ENCODE assay signal across 8 cellular contexts in genomic region chr3:106333911-106334618, GRCh38.
DNase-seq lines count a peak whose midpoint lies in the region; ATAC-seq and TF ChIP-seq lines count a peak whose summit lies in the region.
"Had no signal": no experiment of that assay in that cellular context is flagged by ENCODE, and none has a peak within 500 bp of the region (broad histone marks: within the 10 kb centered on the region; RNA-seq: fewer than 3 reads in every experiment).

No MANE protein-coding gene starts in this region.

- H3K9me3 Mint-ChIP-seq in activated naive CD8-positive, alpha-beta T cell treated with anti-CD3 and anti-CD28 coated beads, Interleukin-2, amount 50 U/mL, for 24 hours = peaks cover 11% of the 10 kb centered on the region

- peak overlapping the region; percentile 73 for H3K4me3 Mint-ChIP-seq in activated naive CD8-positive, alpha-beta T cell treated with anti-CD3 and anti-CD28 coated beads, Interleukin-2, amount 50 U/mL, for 24 hours

- H3K36me3 Mint-ChIP-seq in activated naive CD8-positive, alpha-beta T cell treated with anti-CD3 and anti-CD28 coated beads, Interleukin-2, amount 50 U/mL, for 24 hours (ENCODE audit: low read depth) = peaks cover 10% of the 10 kb centered on the region

- ATAC-seq in GM21390 (IDR thresholded peaks at IDR 0.05; ENCODE audit: unreplicated experiment) (peak; percentile 54), HG03565 (IDR thresholded peaks at IDR 0.05; ENCODE audit: unreplicated experiment) (peak; percentile 32)
- ATAC-seq in activated naive CD8-positive, alpha-beta T cell treated with anti-CD3 and anti-CD28 coated beads, Interleukin-2, amount 50 U/mL, for 24 hours = peak; percentile 76
- ATAC-seq: Panc1 had no signal

- DNase-seq in activated naive CD8-positive, alpha-beta T cell treated with anti-CD3 and anti-CD28 coated beads, Interleukin-2, amount 50 U/mL, for 24 hours = peak; percentile 49
- DNase-seq in stimulated activated CD4-positive, alpha-beta T cell treated with anti-CD3 and anti-CD28 coated beads, Interleukin-2, amount 100 ng/mL, for 24 hours = peak; percentile 59 to 60
- DNase-seq in NCI-H510A (lab: John Stamatoyannopoulos, UW) (no peak), germinal center (ENCODE audit: low spot score) (no peak), HEK293T (ENCODE audit: extremely low spot score) (no peak)

- H3K4me1 Mint-ChIP-seq in activated naive CD8-positive, alpha-beta T cell treated with anti-CD3 and anti-CD28 coated beads, Interleukin-2, amount 50 U/mL, for 24 hours = peaks cover 90% of the 10 kb centered on the region

- POLR2A ChIA-PET in HEK293T (lab: Yijun Ruan, JAX) = no interaction called here

- H3K27me3 Mint-ChIP-seq in activated naive CD8-positive, alpha-beta T cell treated with anti-CD3 and anti-CD28 coated beads, Interleukin-2, amount 50 U/mL, for 24 hours = no peaks in the 10 kb centered on the region

- peak overlapping the region; percentile 98 for H3K27ac Mint-ChIP-seq in activated naive CD8-positive, alpha-beta T cell treated with anti-CD3 and anti-CD28 coated beads, Interleukin-2, amount 50 U/mL, for 24 hours

- CTCF ChIA-PET in HEK293T (lab: Yijun Ruan, JAX) = no interaction called here

TF ChIP-seq in HEK293T, 16 proteins besides CTCF, POLR2A, EP300 and RAD21:
- TF ChIP-seq LEF1 (IDR thresholded peaks at IDR 0.05; ENCODE audit: borderline replicate concordance) (no peak), HDGF (IDR thresholded peaks at IDR 0.05; ENCODE audit: borderline replicate concordance) (no peak), PKNOX1 (IDR thresholded peaks at IDR 0.05) (no peak), ELF4 (IDR thresholded peaks at IDR 0.05) (no peak), CTBP1 (IDR thresholded peaks at IDR 0.05; ENCODE audit: borderline replicate concordance) (no peak), SP1 (IDR thresholded peaks at IDR 0.05) (no peak), ZNF384 (IDR thresholded peaks at IDR 0.05) (no peak), NFRKB (IDR thresholded peaks at IDR 0.05) (no peak), L3MBTL2 (conservative IDR thresholded peaks at IDR 0.05) (no peak), TARDBP (IDR thresholded peaks at IDR 0.05) (no peak), SUZ12 (IDR thresholded peaks at IDR 0.05) (no peak)

Comparison
In these comparisons a context has a peak if more than half of its experiments do, and no peak if none do; other contexts are left out.
1. DNase-seq: peak in activated naive CD8-positive, alpha-beta T cell treated with anti-CD3 and anti-CD28 coated beads, Interleukin-2, amount 50 U/mL, for 24 hours (single experiment) and stimulated activated CD4-positive, alpha-beta T cell treated with anti-CD3 and anti-CD28 coated beads, Interleukin-2, amount 100 ng/mL, for 24 hours (2 of 2); none in NCI-H510A (single experiment), germinal center (single experiment) and HEK293T (single experiment).
2. Peak in every context shown above with its lines, with median percentiles within 50 percentile points of each other: ATAC-seq.